In genomic region chr1:42924249-42925131, GRCh38 we compare ENCODE assay signal across 1 cellular context.
TF ChIP-seq lines count a peak whose summit lies in the region.

No MANE protein-coding gene starts in this region.

TF ChIP-seq in HEK293, 187 proteins besides CTCF, POLR2A, EP300 and RAD21 (continued from another document and continues in another):
- TF ChIP-seq ZNF280D (tag by site-specific recombination; IDR thresholded peaks at IDR 0.05) (no peak), ZNF707 (tag by site-specific recombination; IDR thresholded peaks at IDR 0.05) (no peak), ZNF501 (tag by site-specific recombination; IDR thresholded peaks at IDR 0.05) (peak; percentile 84), PATZ1 (tag by site-specific recombination; IDR thresholded peaks at IDR 0.05) (0 out of 2 replicates have a peak, but pooled peaks have one; percentile 57), ZNF169 (tag by site-specific recombination; IDR thresholded peaks at IDR 0.05) (no peak), SALL2 (tag by site-specific recombination; IDR thresholded peaks at IDR 0.05; ENCODE audit: borderline replicate concordance) (no peak), ZNF629 (tag by site-specific recombination; IDR thresholded peaks at IDR 0.05) (peak; percentile 75; the same call in 1 of the 2 replicates), ATF2 (tag by site-specific recombination; IDR thresholded peaks at IDR 0.05; ENCODE audit: low read depth) (no peak), GLIS2 (tag by site-specific recombination; IDR thresholded peaks at IDR 0.05) (peak; percentile 98), ZNF121 (tag by site-specific recombination; IDR thresholded peaks at IDR 0.05) (no peak), ZNF266 (tag by site-specific recombination; IDR thresholded peaks at IDR 0.05; ENCODE audit: low read depth) (no peak), ZNF2 (tag by site-specific recombination; IDR thresholded peaks at IDR 0.05) (peak; percentile 63; the same call in 1 of the 2 replicates), ZNF433 (tag by site-specific recombination; IDR thresholded peaks at IDR 0.05; ENCODE audit: low read depth) (no peak), ZBTB7A (tag by site-specific recombination; IDR thresholded peaks at IDR 0.05; ENCODE audit: low read depth) (0 out of 2 replicates have a peak, but pooled peaks have one; percentile 4), ZNF341 (tag by site-specific recombination; IDR thresholded peaks at IDR 0.05; ENCODE audit: low read depth) (peak; percentile 91), ZXDB (tag by site-specific recombination; IDR thresholded peaks at IDR 0.05) (peak; percentile 68; the same call in 1 of the 2 replicates), ZBTB44 (tag by site-specific recombination; IDR thresholded peaks at IDR 0.05) (no peak), ZNF610 (tag by site-specific recombination; IDR thresholded peaks at IDR 0.05; ENCODE audit: borderline replicate concordance) (0 out of 2 replicates have a peak, but pooled peaks have one; percentile 38), SP3 (tag by site-specific recombination; IDR thresholded peaks at IDR 0.05) (peak; percentile 84), ZBTB48 (tag by site-specific recombination; IDR thresholded peaks at IDR 0.05) (peak; percentile 92; the same call in 1 of the 2 replicates), ZSCAN30 (tag by site-specific recombination; IDR thresholded peaks at IDR 0.05) (0 out of 2 replicates have a peak, but pooled peaks have one; percentile 52), OSR2 (tag by site-specific recombination; IDR thresholded peaks at IDR 0.05) (no peak), SCRT2 (tag by site-specific recombination; IDR thresholded peaks at IDR 0.05) (no peak), ZNF473 (tag by site-specific recombination; IDR thresholded peaks at IDR 0.05) (no peak), ZNF133 (tag by site-specific recombination; IDR thresholded peaks at IDR 0.05) (no peak), ZNF677 (tag by site-specific recombination; IDR thresholded peaks at IDR 0.05) (no peak), ZNF580 (tag by site-specific recombination; IDR thresholded peaks at IDR 0.05) (no peak), ZBTB10 (tag by site-specific recombination; IDR thresholded peaks at IDR 0.05) (peak; percentile 66; the same call in 1 of the 2 replicates), ZBTB21 (tag by site-specific recombination; IDR thresholded peaks at IDR 0.05) (no peak), ZSCAN4 (tag by site-specific recombination; IDR thresholded peaks at IDR 0.05) (no peak), EGR2 (tag by site-specific recombination; IDR thresholded peaks at IDR 0.05; ENCODE audit: low read depth) (no peak), KLF7 (tag by site-specific recombination; IDR thresholded peaks at IDR 0.05; ENCODE audit: borderline replicate concordance) (peak; percentile 42; the same call in 1 of the 2 replicates), IKZF3 (tag by site-specific recombination; IDR thresholded peaks at IDR 0.05) (0 out of 2 replicates have a peak, but pooled peaks have one; percentile 4), ZNF48 (tag by site-specific recombination; IDR thresholded peaks at IDR 0.05) (no peak), SP7 (tag by site-specific recombination; IDR thresholded peaks at IDR 0.05) (peak; percentile 52), ZIC2 (tag by site-specific recombination; IDR thresholded peaks at IDR 0.05) (peak; percentile 94)
- TF ChIP-seq, protein P1, sequence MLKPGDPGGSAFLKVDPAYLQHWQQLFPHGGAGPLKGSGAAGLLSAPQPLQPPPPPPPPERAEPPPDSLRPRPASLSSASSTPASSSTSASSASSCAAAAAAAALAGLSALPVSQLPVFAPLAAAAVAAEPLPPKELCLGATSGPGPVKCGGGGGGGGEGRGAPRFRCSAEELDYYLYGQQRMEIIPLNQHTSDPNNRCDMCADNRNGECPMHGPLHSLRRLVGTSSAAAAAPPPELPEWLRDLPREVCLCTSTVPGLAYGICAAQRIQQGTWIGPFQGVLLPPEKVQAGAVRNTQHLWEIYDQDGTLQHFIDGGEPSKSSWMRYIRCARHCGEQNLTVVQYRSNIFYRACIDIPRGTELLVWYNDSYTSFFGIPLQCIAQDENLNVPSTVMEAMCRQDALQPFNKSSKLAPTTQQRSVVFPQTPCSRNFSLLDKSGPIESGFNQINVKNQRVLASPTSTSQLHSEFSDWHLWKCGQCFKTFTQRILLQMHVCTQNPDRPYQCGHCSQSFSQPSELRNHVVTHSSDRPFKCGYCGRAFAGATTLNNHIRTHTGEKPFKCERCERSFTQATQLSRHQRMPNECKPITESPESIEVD (tag by site-specific recombination; IDR thresholded peaks at IDR 0.05) = no peak
- TF ChIP-seq, protein P2, sequence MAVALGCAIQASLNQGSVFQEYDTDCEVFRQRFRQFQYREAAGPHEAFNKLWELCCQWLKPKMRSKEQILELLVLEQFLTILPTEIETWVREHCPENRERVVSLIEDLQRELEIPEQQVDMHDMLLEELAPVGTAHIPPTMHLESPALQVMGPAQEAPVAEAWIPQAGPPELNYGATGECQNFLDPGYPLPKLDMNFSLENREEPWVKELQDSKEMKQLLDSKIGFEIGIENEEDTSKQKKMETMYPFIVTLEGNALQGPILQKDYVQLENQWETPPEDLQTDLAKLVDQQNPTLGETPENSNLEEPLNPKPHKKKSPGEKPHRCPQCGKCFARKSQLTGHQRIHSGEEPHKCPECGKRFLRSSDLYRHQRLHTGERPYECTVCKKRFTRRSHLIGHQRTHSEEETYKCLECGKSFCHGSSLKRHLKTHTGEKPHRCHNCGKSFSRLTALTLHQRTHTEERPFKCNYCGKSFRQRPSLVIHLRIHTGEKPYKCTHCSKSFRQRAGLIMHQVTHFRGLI (tag by site-specific recombination; IDR thresholded peaks at IDR 0.05) = peak; percentile 86; the same call in 1 of the 2 replicates
- TF ChIP-seq, protein P3, sequence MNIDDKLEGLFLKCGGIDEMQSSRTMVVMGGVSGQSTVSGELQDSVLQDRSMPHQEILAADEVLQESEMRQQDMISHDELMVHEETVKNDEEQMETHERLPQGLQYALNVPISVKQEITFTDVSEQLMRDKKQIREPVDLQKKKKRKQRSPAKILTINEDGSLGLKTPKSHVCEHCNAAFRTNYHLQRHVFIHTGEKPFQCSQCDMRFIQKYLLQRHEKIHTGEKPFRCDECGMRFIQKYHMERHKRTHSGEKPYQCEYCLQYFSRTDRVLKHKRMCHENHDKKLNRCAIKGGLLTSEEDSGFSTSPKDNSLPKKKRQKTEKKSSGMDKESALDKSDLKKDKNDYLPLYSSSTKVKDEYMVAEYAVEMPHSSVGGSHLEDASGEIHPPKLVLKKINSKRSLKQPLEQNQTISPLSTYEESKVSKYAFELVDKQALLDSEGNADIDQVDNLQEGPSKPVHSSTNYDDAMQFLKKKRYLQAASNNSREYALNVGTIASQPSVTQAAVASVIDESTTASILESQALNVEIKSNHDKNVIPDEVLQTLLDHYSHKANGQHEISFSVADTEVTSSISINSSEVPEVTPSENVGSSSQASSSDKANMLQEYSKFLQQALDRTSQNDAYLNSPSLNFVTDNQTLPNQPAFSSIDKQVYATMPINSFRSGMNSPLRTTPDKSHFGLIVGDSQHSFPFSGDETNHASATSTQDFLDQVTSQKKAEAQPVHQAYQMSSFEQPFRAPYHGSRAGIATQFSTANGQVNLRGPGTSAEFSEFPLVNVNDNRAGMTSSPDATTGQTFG (tag by site-specific recombination; IDR thresholded peaks at IDR 0.05; ENCODE audit: borderline replicate concordance) = no peak
